Comparison of ENCODE assay signal across 8 cellular contexts in genomic region chr1:212699839-212700596, GRCh38. TPM values are rescaled to one million over a fixed set of nuclear protein-coding genes. Genes with fewer than 3 reads are reported as not detected.
DNase-seq lines count a peak whose midpoint lies in the region; ATAC-seq and TF ChIP-seq lines count a peak whose summit lies in the region.

TSS of gene BATF3 (minus strand) at chr1:212699840. CDS start at chr1:212699762, 78 bp downstream.

- H3F3A ChIP-seq in GM23248 (ENCODE audit: insufficient read depth): peaks cover 21% of the 10 kb centered on the region

- WGBS in GM23248 (ENCODE audit: low coverage in 1 of 2, low lambda C conversion rate in 2 of 2, missing lambda C conversion rate in 2 of 2), 2 experiments: 2% methylated on average over 50 to 65 of the region's 89 CpGs

- peak within 1 kb of the TSS; percentile 82 for H2AFZ ChIP-seq in GM23248

- peak; percentile 58 for DNase-seq in ELR (ENCODE audit: low read depth)
- DNase-seq in GM23248: peak; percentile 69
- no peak for DNase-seq in NT2/D1 (ENCODE audit: low read depth, low spot score)
- DNase-seq in activated gamma-delta T cell (lab: John Stamatoyannopoulos, UW): peak; percentile 36
- DNase-seq in cardiac muscle cell (ENCODE audit: low read depth in 1 of 2, low spot score in 1 of 2): no peak
- DNase-seq in NCI-H1092 treated with DMSO at 0.1 percent for 48 hours (lab: John Stamatoyannopoulos, UW): no peak

- H3K36me3 ChIP-seq in GM23248 (ENCODE audit: low read depth) (no peaks in the 10 kb centered on the region), NT2/D1 (ENCODE audit: insufficient read depth, insufficient read length, low read length) (no peaks in the 10 kb centered on the region), cardiac muscle cell (no peaks in the 10 kb centered on the region), rectal smooth muscle tissue (ENCODE audit: control insufficient read depth, insufficient read depth, low read length) (no peaks in the 10 kb centered on the region)

- no peaks in the 10 kb centered on the region for H3K4me1 ChIP-seq in GM23248 (ENCODE audit: insufficient read depth)
- H3K4me1 ChIP-seq in NT2/D1 (ENCODE audit: insufficient read depth, insufficient read length): peaks cover 4% of the 10 kb centered on the region
- no peaks in the 10 kb centered on the region for H3K4me1 ChIP-seq in cardiac muscle cell (ENCODE audit: low read depth)
- H3K4me1 ChIP-seq in rectal smooth muscle tissue (ENCODE audit: control insufficient read depth, insufficient read depth, low read length): peaks cover 6% of the 10 kb centered on the region

- no peaks in the 10 kb centered on the region for H3K9me3 ChIP-seq in GM23248 (ENCODE audit: low read depth)
- no peaks in the 10 kb centered on the region for H3K9me3 ChIP-seq in NT2/D1 (ENCODE audit: insufficient read depth, low read length)
- H3K9me3 ChIP-seq in cardiac muscle cell (ENCODE audit: low read depth): no peaks in the 10 kb centered on the region

- in situ Hi-C loops in GM23248 (cut with MboI): no loop called here

- H4K20me1 ChIP-seq in GM23248 (ENCODE audit: insufficient read depth): no peaks in the 10 kb centered on the region

- H3K27me3 ChIP-seq in GM23248 (replicated peaks; ENCODE audit: insufficient read depth): peaks cover 15% of the 10 kb centered on the region
- H3K27me3 ChIP-seq in NT2/D1 (ENCODE audit: insufficient read depth, insufficient read length): peaks cover 76% of the 10 kb centered on the region
- peaks cover 84% of the 10 kb centered on the region for H3K27me3 ChIP-seq in cardiac muscle cell
- H3K27me3 ChIP-seq in rectal smooth muscle tissue (ENCODE audit: control insufficient read depth, insufficient read depth, low read length): no peaks in the 10 kb centered on the region

- ATAC-seq in HG02763 (IDR thresholded peaks at IDR 0.05; ENCODE audit: unreplicated experiment): no peak

- no peak within 1 kb of the TSS for H3K27ac ChIP-seq in GM23248
- no peak within 1 kb of the TSS for H3K27ac ChIP-seq in cardiac muscle cell
- H3K27ac ChIP-seq in rectal smooth muscle tissue (ENCODE audit: low read depth, low read length): peak within 1 kb of the TSS; percentile 23

- TF ChIP-seq CTCF in cardiac muscle cell (IDR thresholded peaks at IDR 0.05; ENCODE audit: low read depth, low read length): no peak

- H3K9ac ChIP-seq in GM23248: peak within 1 kb of the TSS; percentile 68
- peak within 1 kb of the TSS; percentile 57 for H3K9ac ChIP-seq in NT2/D1 (ENCODE audit: insufficient read length, low read depth)
- H3K9ac ChIP-seq in rectal smooth muscle tissue (ENCODE audit: low read length): no peak within 1 kb of the TSS

- no peaks in the 10 kb centered on the region for H3K79me2 ChIP-seq in GM23248 (ENCODE audit: insufficient read depth)

- H3K4me3 ChIP-seq in GM23248 (peak within 1 kb of the TSS; percentile 72), NT2/D1 (ENCODE audit: insufficient read length, low read depth) (peak within 1 kb of the TSS; percentile 51), cardiac muscle cell (peak within 1 kb of the TSS; percentile 36), rectal smooth muscle tissue (ENCODE audit: low read length) (peak within 1 kb of the TSS; percentile 67)

- peak within 1 kb of the TSS; percentile 75 for H3K4me2 ChIP-seq in GM23248 (ENCODE audit: unreplicated experiment)

- no peaks in the 10 kb centered on the region for H3K9me2 ChIP-seq in GM23248 (ENCODE audit: insufficient read depth)

RNA-seq across cellular contexts. Expression of gene BATF3, which starts in this region (rescaled TPM):
- 0.86 and 1.4 TPM in 2 replicates for total RNA-seq in GM23248 (2014; rRNA removed; shearing (Covaris generic))
- polyA plus RNA-seq in GM23248 (2016; fragmentation: Nextera tagmentation; extraction: Ambion mirVana) (0.46 and 0.60 TPM in 2 replicates), cardiac muscle cell (1.7 and 1.8 TPM in 2 replicates)
- 1.6 and 1.8 TPM in 2 replicates for total RNA-seq in cardiac muscle cell

Comparison
In these comparisons a context has a peak if more than half of its experiments do, and no peak if none do; other contexts are left out.
1. DNase-seq: peak in ELR (single experiment), GM23248 (single experiment) and activated gamma-delta T cell (single experiment); none in NT2/D1 (single experiment), cardiac muscle cell (0 of 2) and NCI-H1092 treated with DMSO at 0.1 percent for 48 hours (single experiment).
2. Peak in every context shown above with its lines, with median percentiles within 50 percentile points of each other: H3K4me3 ChIP-seq.